Comparison of ENCODE assay signal across 15 cellular contexts in the genomic region with DNA sequence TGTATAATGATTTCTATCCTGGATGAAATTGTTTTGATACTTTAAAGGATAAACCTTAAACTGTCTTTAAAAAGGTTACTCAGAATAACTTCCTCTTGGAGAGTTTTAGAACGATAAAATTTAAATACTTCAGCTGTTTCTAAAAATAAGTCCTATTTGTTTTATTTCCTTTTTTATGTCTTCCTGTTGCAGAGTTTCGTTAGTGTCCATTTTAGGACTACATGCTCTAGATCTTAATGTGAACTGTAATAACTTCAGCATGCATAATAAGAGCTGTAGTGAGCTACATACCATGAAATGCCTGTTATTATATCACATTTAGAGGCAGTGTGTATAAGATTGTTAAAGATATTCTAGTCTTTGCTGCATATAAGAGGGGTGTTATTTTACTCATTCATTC. TPM values are rescaled to one million over a fixed set of nuclear protein-coding genes. Genes with fewer than 3 reads are reported as not detected.
DNase-seq lines count a peak whose midpoint lies in the region; ATAC-seq and TF ChIP-seq lines count a peak whose summit lies in the region.
"Had no signal": no experiment of that assay in that cellular context is flagged by ENCODE, and none has a peak within 500 bp of the region (broad histone marks: within the 10 kb centered on the region; RNA-seq: fewer than 3 reads in every experiment).

No MANE protein-coding gene starts in this region.

- H4K20me1 ChIP-seq in SK-N-SH (ENCODE audit: insufficient read depth), result no peaks in the 10 kb centered on the region

- H3K9ac ChIP-seq in SK-N-SH, result no peak overlapping the region

- H3F3A ChIP-seq in SK-N-SH (replicated peaks; ENCODE audit: insufficient read depth), result no peaks in the 10 kb centered on the region

- CTCF ChIA-PET in SK-N-SH (lab: Yijun Ruan, JAX), result interaction anchor here (2.2 kb wide), 1 partner anchor 10 kb away, joined by 5 read pairs; no protein-coding TSS in a partner anchor

- TF ChIP-seq RAD21 in SK-N-SH (IDR thresholded peaks at IDR 0.05; ENCODE audit: low read length), result no peak

- 86% methylated on average over 2 of the region's 2 CpGs for WGBS in SK-N-SH (ENCODE audit: low lambda C conversion rate)

- POLR2A ChIA-PET in SK-N-SH (lab: Yijun Ruan, JAX), result no interaction called here

- H3K27me3 ChIP-seq in SK-N-SH (ENCODE audit: insufficient read depth) (no peaks in the 10 kb centered on the region), thoracic aorta (replicated peaks; ENCODE audit: insufficient read depth) (no peaks in the 10 kb centered on the region), BE2C (no peaks in the 10 kb centered on the region), dorsolateral prefrontal cortex (no peaks in the 10 kb centered on the region)

- DNase-seq in SK-N-SH (no peak), NOMO-1 treated with DMSO at 0.1 percent for 48 hours (lab: John Stamatoyannopoulos, UW; ENCODE audit: unreplicated experiment) (peak; percentile 86), thoracic aorta (ENCODE audit: low spot score) (no peak), BE2C (no peak), dorsolateral prefrontal cortex (no peak)
- DNase-seq: 8988T; activated CD4-positive, alpha-beta memory T cell treated with anti-CD3 and anti-CD28 coated beads, Interleukin-2, amount 10 ng/mL, durations not matched to agents 7 days and 5 days; DND-41; effector memory CD8-positive, alpha-beta T cell; hypothalamus; NCI-H1436; NCI-H82 had no signal

- no peaks in the 10 kb centered on the region for H3K9me2 ChIP-seq in SK-N-SH

- H3K9me3 ChIP-seq in SK-N-SH (no peaks in the 10 kb centered on the region), thoracic aorta (no peaks in the 10 kb centered on the region), BE2C (no peaks in the 10 kb centered on the region)
- H3K9me3 ChIP-seq: HAP-1 had no signal

- 0 out of 2 replicates have a peak overlapping the region, but pooled peaks have one; percentile 49 for H2AFZ ChIP-seq in SK-N-SH (ENCODE audit: low read depth)

- peaks cover 5% of the 10 kb centered on the region for H3K79me2 ChIP-seq in SK-N-SH (ENCODE audit: insufficient read depth)

- ATAC-seq in SK-N-SH treated with all-trans-retinoic acid at 6 μM for 48 hours (no peak), thoracic aorta (ENCODE audit: insufficient number of reproducible peaks, low FRiP score, low read depth) (no peak)
- ATAC-seq: effector memory CD8-positive, alpha-beta T cell had no signal

- no peak for TF ChIP-seq EP300 in SK-N-SH (IDR thresholded peaks at IDR 0.05; ENCODE audit: borderline replicate concordance in 1 of 2, low read depth in 1 of 2, low read length in 1 of 2)

- no peak for TF ChIP-seq CTCF in SK-N-SH (IDR thresholded peaks at IDR 0.05)
- no peak for TF ChIP-seq CTCF in thoracic aorta (IDR thresholded peaks at IDR 0.05)
- no peak for TF ChIP-seq CTCF in BE2C (IDR thresholded peaks at IDR 0.05; ENCODE audit: low read depth, low read length)
- no peak for TF ChIP-seq CTCF in dorsolateral prefrontal cortex (IDR thresholded peaks at IDR 0.05 in 54 of 56, conservative IDR thresholded peaks at IDR 0.05 in 2 of 56; ENCODE audit: low read depth in 1 of 56, partially characterized antibody in 56 of 56)

- H3K4me1 ChIP-seq in SK-N-SH (ENCODE audit: control insufficient read depth in 1 of 2, insufficient read depth in 2 of 2, low read depth in 1 of 2, low read length in 1 of 2), result peaks cover 0 to 8% of the 10 kb centered on the region in 2 experiments; a peak in 1 of 4 replicates
- H3K4me1 ChIP-seq in thoracic aorta (ENCODE audit: control insufficient read depth in 1 of 2, low read depth in 2 of 2), result peaks cover 29 to 60% of the 10 kb centered on the region in 2 donors
- no peaks in the 10 kb centered on the region for H3K4me1 ChIP-seq in BE2C

- H3K4me2 ChIP-seq in SK-N-SH, result no peak overlapping the region

- H3K4me3 ChIP-seq in SK-N-SH (ENCODE audit: low read depth in 2 of 2, low read length in 1 of 2) (no peak overlapping the region), thoracic aorta (peak overlapping the region; percentile 25), BE2C (ENCODE audit: low read depth, low read length) (no peak overlapping the region), dorsolateral prefrontal cortex (peak overlapping the region in 1 of 59 donors; percentile 13)
- H3K4me3 ChIP-seq: HAP-1 had no signal

- H3K27ac ChIP-seq in SK-N-SH (ENCODE audit: low read depth in 2 of 2, low read length in 1 of 2) (peak overlapping the region in 1 of 2 experiments; percentile 14; a peak in 1 of 4 replicates), thoracic aorta (peak overlapping the region; percentile 53 to 73), dorsolateral prefrontal cortex (peak overlapping the region in 11 of 59 donors; percentile 8 to 47 (median 28))
- H3K27ac ChIP-seq: HL-60 had no signal

- H3K36me3 ChIP-seq in SK-N-SH (replicated peaks in 1 of 2; ENCODE audit: control insufficient read depth in 1 of 2, insufficient read depth in 2 of 2, low read length in 1 of 2), result peaks cover 5 to 7% of the 10 kb centered on the region in 2 experiments
- no peaks in the 10 kb centered on the region for H3K36me3 ChIP-seq in thoracic aorta
- H3K36me3 ChIP-seq in BE2C, result no peaks in the 10 kb centered on the region
- H3K36me3 ChIP-seq: HAP-1 had no signal

- intact Hi-C loops in dorsolateral prefrontal cortex (cut with DNase I), result no loop called here

TF ChIP-seq in SK-N-SH, 30 proteins besides CTCF, POLR2A, EP300 and RAD21:
- no peak for TF ChIP-seq RFX5 (IDR thresholded peaks at IDR 0.05; ENCODE audit: low read length)

TF ChIP-seq in SK-N-SH treated with all-trans-retinoic acid at 6 μM for 48 hours, 23 proteins besides CTCF, POLR2A, EP300 and RAD21:
- TF ChIP-seq, protein P1, sequence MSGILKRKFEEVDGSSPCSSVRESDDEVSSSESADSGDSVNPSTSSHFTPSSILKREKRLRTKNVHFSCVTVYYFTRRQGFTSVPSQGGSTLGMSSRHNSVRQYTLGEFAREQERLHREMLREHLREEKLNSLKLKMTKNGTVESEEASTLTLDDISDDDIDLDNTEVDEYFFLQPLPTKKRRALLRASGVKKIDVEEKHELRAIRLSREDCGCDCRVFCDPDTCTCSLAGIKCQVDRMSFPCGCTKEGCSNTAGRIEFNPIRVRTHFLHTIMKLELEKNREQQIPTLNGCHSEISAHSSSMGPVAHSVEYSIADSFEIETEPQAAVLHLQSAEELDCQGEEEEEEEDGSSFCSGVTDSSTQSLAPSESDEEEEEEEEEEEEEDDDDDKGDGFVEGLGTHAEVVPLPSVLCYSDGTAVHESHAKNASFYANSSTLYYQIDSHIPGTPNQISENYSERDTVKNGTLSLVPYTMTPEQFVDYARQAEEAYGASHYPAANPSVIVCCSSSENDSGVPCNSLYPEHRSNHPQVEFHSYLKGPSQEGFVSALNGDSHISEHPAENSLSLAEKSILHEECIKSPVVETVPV (CRISPR knock-in tag; IDR thresholded peaks at IDR 0.05), result no peak
- TF ChIP-seq CSDC2 (CRISPR knock-in tag; IDR thresholded peaks at IDR 0.05), result no peak
- TF ChIP-seq TCF4 (CRISPR knock-in tag; IDR thresholded peaks at IDR 0.05; ENCODE audit: borderline replicate concordance), result no peak
- TF ChIP-seq ZNF565 (CRISPR knock-in tag; conservative IDR thresholded peaks at IDR 0.05; ENCODE audit: low read depth), result no peak
- no peak for TF ChIP-seq RARB (CRISPR knock-in tag; IDR thresholded peaks at IDR 0.05)

RNA-seq across cellular contexts. Expression of a gene that starts 14.6 kb away (rescaled TPM):
- 7.9 and 12.6 TPM in 2 replicates for polyA plus RNA-seq in SK-N-SH (2012; rRNA removed)
- polyA plus RNA-seq in SK-N-SH (2012; cell fraction: cytosol; rRNA removed), result 8.7 and 9.8 TPM in 2 replicates
- polyA plus RNA-seq in SK-N-SH (2012; cell fraction: nucleus; rRNA removed), result 8.2 and 15.7 TPM in 2 replicates
- 10 to 100 TPM; 54.2 to 96.1 TPM for total RNA-seq in thoracic aorta
- polyA plus RNA-seq in BE2C (2012; ENCODE audit: insufficient read depth, insufficient read length, low read depth), result 4.8 TPM
- total RNA-seq in dorsolateral prefrontal cortex, result 10 to 100 TPM; 12.2 to 33.2 (median 19.8) TPM

RNA-seq across cellular contexts. Expression of a gene that starts 36.2 kb away (rescaled TPM):
- polyA plus RNA-seq in SK-N-SH (2012; rRNA removed), result 7.0 and 9.9 TPM in 2 replicates
- 12.7 and 19.8 TPM in 2 replicates for polyA plus RNA-seq in SK-N-SH (2012; cell fraction: cytosol; rRNA removed)
- 2.1 and 4.2 TPM in 2 replicates for polyA plus RNA-seq in SK-N-SH (2012; cell fraction: nucleus; rRNA removed)
- total RNA-seq in thoracic aorta (10 to 100 TPM in 1 of 2 donors, 1 to 10 TPM in 1; 7.5 to 18.4 TPM), dorsolateral prefrontal cortex (10 to 100 TPM in 57 of 120 experiments, 1 to 10 TPM in 63; 6.1 to 16.9 (median 10.0) TPM)
- 7.3 TPM for polyA plus RNA-seq in BE2C (2012; ENCODE audit: insufficient read depth, insufficient read length, low read depth)
